Comparison of ENCODE assay signal across 33 cellular contexts in genomic region chr12:68233498-68233897, GRCh38. TPM values are rescaled to one million over a fixed set of nuclear protein-coding genes. Genes with fewer than 3 reads are reported as not detected.
"Had no signal": no experiment of that assay in that cellular context is flagged by ENCODE, and none has a peak within 500 bp of the region (broad histone marks: within the 10 kb centered on the region; RNA-seq: fewer than 3 reads in every experiment).

No MANE protein-coding gene starts in this region.

- H3K9me3 Mint-ChIP-seq: immature natural killer cell; mesothelial cell of epicardium; naive B cell; natural killer cell; stimulated activated naive B cell treated with anti-CD40 and anti-IgM and Interleukin-4, amounts not matched to agents 10 μg/mL and 1 μg/mL and 100 μg/mL, for 72 hours had no signal

- H3K4me3 ChIP-seq: left lung, lower lobe of right lung, ovary, right atrium auricular region, right lobe of liver, smooth muscle cell, stomach, testis, thyroid gland, transverse colon, upper lobe of left lung, vagina had no signal

- H3K4me2 ChIP-seq: smooth muscle cell had no signal

- H3K27me3 ChIP-seq: left lung, ovary, right atrium auricular region, right lobe of liver, stomach, testis, thyroid gland, transverse colon, upper lobe of left lung, vagina had no signal

- H3K9me3 ChIP-seq: left lung, lower lobe of right lung, ovary, right atrium auricular region, right lobe of liver, stomach, testis, thyroid gland, transverse colon, upper lobe of left lung, vagina had no signal

- H3K27ac ChIP-seq: left lung, lower lobe of right lung, ovary, right atrium auricular region, right lobe of liver, stomach, testis, thyroid gland, transverse colon, upper lobe of left lung, vagina had no signal

- H3K27ac Mint-ChIP-seq: immature natural killer cell; mesothelial cell of epicardium; natural killer cell; nephron progenitor cell; progenitor cell of endocrine pancreas; stimulated activated naive B cell treated with anti-CD40 and anti-IgM and Interleukin-4, amounts not matched to agents 10 μg/mL and 1 μg/mL and 100 μg/mL, for 72 hours had no signal

- DNase-seq: immature natural killer cell; kidney; left colon; left lung; lower lobe of right lung; mammary epithelial cell; mesenchymal stem cell; naive B cell; natural killer cell; nephron progenitor cell; ovary; right lobe of liver; stimulated activated CD4-positive, alpha-beta T cell treated with anti-CD3 and anti-CD28 coated beads, Interleukin-1b, Interleukin-23, amount 100 ng/mL, for 48 hours; stimulated activated CD4-positive, alpha-beta T cell treated with anti-CD3 and anti-CD28 coated beads, Interleukin-4, amount 100 ng/mL, for 1 hour; stimulated activated naive B cell treated with anti-CD40 and anti-IgM and Interleukin-4, amounts not matched to agents 10 μg/mL and 1 μg/mL and 100 μg/mL, for 72 hours; stimulated activated naive CD8-positive, alpha-beta T cell treated with anti-CD3 and anti-CD28 coated beads, Interleukin-15, Interleukin-2, amounts not matched to agents 100 U/mL and 50 U/mL, for 24 hours; stomach; testis; thyroid gland; transverse colon; upper lobe of left lung had no signal

- H3K36me3 Mint-ChIP-seq: mesothelial cell of epicardium; naive B cell; natural killer cell; stimulated activated naive B cell treated with anti-CD40 and anti-IgM and Interleukin-4, amounts not matched to agents 10 μg/mL and 1 μg/mL and 100 μg/mL, for 72 hours had no signal

- H3K4me1 ChIP-seq: right lobe of liver, testis had no signal

- H3K27me3 Mint-ChIP-seq: naive B cell; stimulated activated naive B cell treated with anti-CD40 and anti-IgM and Interleukin-4, amounts not matched to agents 10 μg/mL and 1 μg/mL and 100 μg/mL, for 72 hours had no signal

- H3K36me3 ChIP-seq: left lung, lower lobe of right lung, ovary, right atrium auricular region, right lobe of liver, stomach, thyroid gland, transverse colon, upper lobe of left lung, vagina had no signal

- H3K4me3 Mint-ChIP-seq: immature natural killer cell; mesothelial cell of epicardium; naive B cell; natural killer cell; nephron progenitor cell; stimulated activated naive B cell treated with anti-CD40 and anti-IgM and Interleukin-4, amounts not matched to agents 10 μg/mL and 1 μg/mL and 100 μg/mL, for 72 hours had no signal

- ATAC-seq: left colon; left lung; lower lobe of right lung; natural killer cell; right lobe of liver; stimulated activated naive B cell treated with anti-CD40 and anti-IgM and Interleukin-4, amounts not matched to agents 10 μg/mL and 1 μg/mL and 100 μg/mL, for 72 hours had no signal

RNA-seq across cellular contexts. Expression of gene IL26, which starts 7.9 kb away (rescaled TPM):
- total RNA-seq: kidney, left colon, left lung, liver, lower lobe of right lung, mammary epithelial cell, mesothelial cell of epicardium, natural killer cell, omental fat pad, ovary, progenitor cell of endocrine pancreas, pulmonary artery endothelial cell, renal cortical epithelial cell, right atrium auricular region, right lobe of liver, skeletal muscle tissue, smooth muscle cell, stomach, testis, thyroid gland, transverse colon, upper lobe of left lung, urinary bladder, vagina had no signal
- polyA plus RNA-seq: immature natural killer cell, liver, mammary epithelial cell, ovary, smooth muscle cell, stomach had no signal

RNA-seq across cellular contexts. Expression of gene IL22, which starts 19.9 kb away (rescaled TPM):
- total RNA-seq: kidney, left colon, left lung, liver, lower lobe of right lung, mammary epithelial cell, mesothelial cell of epicardium, mononuclear cell, natural killer cell, omental fat pad, ovary, progenitor cell of endocrine pancreas, pulmonary artery endothelial cell, renal cortical epithelial cell, right atrium auricular region, right lobe of liver, skeletal muscle tissue, smooth muscle cell, stomach, testis, thyroid gland, transverse colon, upper lobe of left lung, urinary bladder, vagina had no signal
- polyA plus RNA-seq: immature natural killer cell, liver, mammary epithelial cell, ovary, smooth muscle cell, urinary bladder had no signal
